Comparison of ENCODE assay signal across 8 cellular contexts in the genomic region with DNA sequence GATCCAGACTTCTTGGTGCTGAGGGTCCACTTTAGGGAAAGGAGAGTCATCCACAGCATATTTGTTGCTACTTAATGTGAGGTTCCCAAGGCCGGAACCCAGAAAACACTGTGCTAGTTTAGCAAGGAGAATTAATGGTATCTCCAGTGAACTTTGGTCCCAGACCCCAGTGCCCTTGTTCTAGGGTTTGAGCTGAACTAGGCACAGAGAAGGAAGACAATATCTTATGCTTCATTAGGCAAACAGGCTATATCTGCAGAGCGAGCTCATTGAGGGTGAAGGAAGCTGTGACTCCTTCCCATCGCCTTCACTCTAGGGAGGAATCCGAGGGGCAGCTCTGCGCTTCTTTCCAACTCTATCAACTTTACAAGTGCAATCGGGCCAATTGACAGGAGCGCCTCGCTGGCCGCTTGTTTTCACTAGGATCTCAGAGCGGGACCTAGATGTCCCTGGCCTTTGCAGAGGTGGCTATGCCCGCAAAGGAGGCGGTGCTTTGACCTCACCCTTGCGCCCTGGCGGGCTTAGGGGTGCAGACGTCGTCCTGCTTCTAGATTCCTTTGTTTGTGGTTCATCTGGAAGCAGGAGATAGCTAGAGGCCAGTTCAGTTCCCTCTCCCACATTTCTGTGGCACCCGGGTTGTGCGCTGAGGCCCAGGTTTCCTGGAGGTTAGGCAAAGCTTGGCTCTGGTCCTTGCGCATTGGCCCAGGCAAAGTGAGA. TPM values are rescaled to one million over a fixed set of nuclear protein-coding genes. Genes with fewer than 3 reads are reported as not detected.
DNase-seq lines count a peak whose midpoint lies in the region; ATAC-seq and TF ChIP-seq lines count a peak whose summit lies in the region.

No MANE protein-coding gene starts in this region.

- H3K36me3 ChIP-seq in DND-41 (ENCODE audit: insufficient read depth, low read length) (no peaks in the 10 kb centered on the region), muscle layer of duodenum (ENCODE audit: control insufficient read depth in 1 of 2, insufficient read depth in 2 of 2, low read length in 2 of 2) (no peaks in the 10 kb centered on the region)

- no peak for TF ChIP-seq CTCF in DND-41 (IDR thresholded peaks at IDR 0.05; ENCODE audit: borderline replicate concordance, extremely low read depth, low read length, poor library complexity, severe bottlenecking)

- H3K9ac ChIP-seq in DND-41 (ENCODE audit: low read depth, low read length): peak overlapping the region; percentile 78

- peaks cover 3% of the 10 kb centered on the region; the same call in 1 of the 2 replicates for H4K20me1 ChIP-seq in DND-41 (ENCODE audit: insufficient read depth, low read length)

- H2AFZ ChIP-seq in DND-41 (ENCODE audit: low read depth, low read length): peak overlapping the region; percentile 84

- H3K27me3 ChIP-seq in DND-41 (ENCODE audit: insufficient read depth, low read length, poor library complexity) (no peaks in the 10 kb centered on the region), muscle layer of duodenum (ENCODE audit: low read depth, low read length) (no peaks in the 10 kb centered on the region)

- H3K4me2 ChIP-seq in DND-41 (ENCODE audit: insufficient read depth, low read length): peak overlapping the region; percentile 95

- H3K4me1 ChIP-seq in DND-41 (ENCODE audit: insufficient read depth, low read length) (peaks cover 49% of the 10 kb centered on the region), muscle layer of duodenum (ENCODE audit: control insufficient read depth in 1 of 2, insufficient read depth in 2 of 2, low read length in 2 of 2) (peaks cover 7 to 26% of the 10 kb centered on the region in 2 donors)

- peak; percentile 25 for DNase-seq in DND-41
- peak; percentile 64 for DNase-seq in NCI-H69 (lab: John Stamatoyannopoulos, UW)
- peak; percentile 57 for DNase-seq in ecto neural progenitor cell (ENCODE audit: low spot score)
- DNase-seq in 8988T: no peak
- DNase-seq in NCI-H187 treated with DMSO at 0.1 percent for 48 hours (lab: John Stamatoyannopoulos, UW): no peak
- DNase-seq in dermis blood vessel endothelial cell: no peak

- no peaks in the 10 kb centered on the region for H3K9me3 ChIP-seq in DND-41 (ENCODE audit: insufficient read depth, low read length, severe bottlenecking)
- H3K9me3 ChIP-seq in muscle layer of duodenum (ENCODE audit: control insufficient read depth in 1 of 2, low read length in 2 of 2): no peaks in the 10 kb centered on the region

- H3K4me3 ChIP-seq in DND-41 (ENCODE audit: low read depth in 1 of 2, low read length in 2 of 2): peak overlapping the region; percentile 89 to 92; a peak in 3 of 4 replicates
- peak overlapping the region; percentile 88 to 94 for H3K4me3 ChIP-seq in muscle layer of duodenum (ENCODE audit: low read depth in 1 of 2, low read length in 2 of 2)

- no peak for ATAC-seq in DND-41 (ENCODE audit: insufficient read depth, low read depth)
- ATAC-seq in GM21447 (IDR thresholded peaks at IDR 0.05; ENCODE audit: unreplicated experiment): no peak

- H3K27ac ChIP-seq in DND-41 (ENCODE audit: low read length): peak overlapping the region; percentile 27
- no peak overlapping the region for H3K27ac ChIP-seq in muscle layer of duodenum (ENCODE audit: low read length)

- peaks cover 51% of the 10 kb centered on the region for H3K79me2 ChIP-seq in DND-41 (ENCODE audit: insufficient read depth, low read length)

RNA-seq across cellular contexts. Expression of gene PPM1L, which starts 1.0 kb away (rescaled TPM):
- total RNA-seq in dermis blood vessel endothelial cell: 1.0 and 2.1 TPM in 2 replicates

Comparison
In these comparisons a context has a peak if more than half of its experiments do, and no peak if none do; other contexts are left out.
1. DNase-seq: peak in DND-41 (single experiment), NCI-H69 (single experiment) and ecto neural progenitor cell (single experiment); none in 8988T (single experiment), NCI-H187 treated with DMSO at 0.1 percent for 48 hours (single experiment) and dermis blood vessel endothelial cell (single experiment).